8 cellular contexts compared by ENCODE assay signal in genomic region chr12:89793946-89794345, GRCh38.
"Had no signal": no experiment of that assay in that cellular context is flagged by ENCODE, and none has a peak within 500 bp of the region (broad histone marks: within the 10 kb centered on the region; RNA-seq: fewer than 3 reads in every experiment).

No MANE protein-coding gene starts in this region.

- H3K4me3 ChIP-seq: GM23338, K562 had no signal

- H3K9me3 Mint-ChIP-seq: GM23338, H9 had no signal

- ATAC-seq: GM23338, K562 had no signal

- H3K4me1 Mint-ChIP-seq: GM23338, H9 had no signal

- H2AFZ ChIP-seq: GM23338 had no signal

- H3K4me2 ChIP-seq: GM23338 had no signal

- H3K27ac Mint-ChIP-seq: GM23338, H9 had no signal

- DNase-seq: H9, HCEC 1CT, IMR-90 had no signal

- H3K4me3 Mint-ChIP-seq: GM23338, H9 had no signal

- FAIRE-seq: H1, H54, HTR-8/SVneo, K562 had no signal
